31 cellular contexts compared by ENCODE assay signal in genomic region chr15:84881520-84881830, GRCh38. TPM values are rescaled to one million over a fixed set of nuclear protein-coding genes. Genes with fewer than 3 reads are reported as not detected.
"Had no signal": no experiment of that assay in that cellular context is flagged by ENCODE, and none has a peak within 500 bp of the region (broad histone marks: within the 10 kb centered on the region; RNA-seq: fewer than 3 reads in every experiment).

No MANE protein-coding gene starts in this region.

- H3K27ac ChIP-seq: heart right ventricle, left ventricle myocardium inferior, pancreas, right atrium auricular region, spleen, suprapubic skin, thoracic aorta, tibial nerve, uterus had no signal

- H3K36me3 Mint-ChIP-seq: mesothelial cell of epicardium; naive B cell; stimulated activated effector memory CD8-positive, alpha-beta T cell treated with anti-CD3 and anti-CD28 coated beads, Interleukin-12 subunit alpha, Interleukin-12 subunit beta, amount 100 ng/mL, for 72 hours; type B pancreatic cell had no signal

- H3K27me3 ChIP-seq: heart right ventricle, pancreas, right atrium auricular region, spleen, suprapubic skin, tibial nerve, uterus had no signal

- H3K4me1 ChIP-seq: suprapubic skin, tibial nerve, uterus had no signal

- DNase-seq: heart right ventricle; hippocampal formation; left ventricle myocardium inferior; mesendoderm; naive B cell; nucleus accumbens; pancreas; small intestine; spleen; stimulated activated CD4-positive, alpha-beta T cell treated with anti-CD3 and anti-CD28 coated beads, Interleukin-4, amount 100 ng/mL, for 24 hours; stimulated activated naive CD4-positive, alpha-beta T cell; uterus had no signal

- H3K27ac Mint-ChIP-seq: mesothelial cell of epicardium; nephron; stimulated activated effector memory CD8-positive, alpha-beta T cell treated with anti-CD3 and anti-CD28 coated beads, Interleukin-12 subunit alpha, Interleukin-12 subunit beta, amount 100 ng/mL, for 72 hours; stimulated activated naive CD8-positive, alpha-beta T cell treated with anti-CD3 and anti-CD28 coated beads, Interleukin-15, Interleukin-2, amounts not matched to agents 100 ng/mL and 50 ng/mL, for 24 hours; type B pancreatic cell had no signal

- H3K9me3 Mint-ChIP-seq: mesothelial cell of epicardium; naive B cell; nephron; neural crest cell; stimulated activated effector memory CD8-positive, alpha-beta T cell treated with anti-CD3 and anti-CD28 coated beads, Interleukin-12 subunit alpha, Interleukin-12 subunit beta, amount 100 ng/mL, for 72 hours; stimulated activated naive CD8-positive, alpha-beta T cell treated with anti-CD3 and anti-CD28 coated beads, Interleukin-15, Interleukin-2, amounts not matched to agents 100 ng/mL and 50 ng/mL, for 24 hours; type B pancreatic cell had no signal

- H3K36me3 ChIP-seq: heart right ventricle, left ventricle myocardium inferior, pancreas, right atrium auricular region, spleen, suprapubic skin, thoracic aorta, tibial nerve, uterus had no signal

- H3K9me3 ChIP-seq: heart right ventricle, left ventricle myocardium inferior, pancreas, right atrium auricular region, spleen, suprapubic skin, thoracic aorta, tibial nerve, uterus had no signal

- H3K27me3 Mint-ChIP-seq: stimulated activated naive CD8-positive, alpha-beta T cell treated with anti-CD3 and anti-CD28 coated beads, Interleukin-15, Interleukin-2, amounts not matched to agents 100 ng/mL and 50 ng/mL, for 24 hours; type B pancreatic cell had no signal

- ATAC-seq: heart right ventricle; pancreas; sciatic nerve; stimulated activated effector memory CD8-positive, alpha-beta T cell treated with anti-CD3 and anti-CD28 coated beads, Interleukin-12 subunit alpha, Interleukin-12 subunit beta, amount 100 ng/mL, for 72 hours had no signal

- H3K4me3 Mint-ChIP-seq: mesothelial cell of epicardium; naive B cell; nephron; neural crest cell; stimulated activated effector memory CD8-positive, alpha-beta T cell treated with anti-CD3 and anti-CD28 coated beads, Interleukin-12 subunit alpha, Interleukin-12 subunit beta, amount 100 ng/mL, for 72 hours; stimulated activated naive CD8-positive, alpha-beta T cell treated with anti-CD3 and anti-CD28 coated beads, Interleukin-15, Interleukin-2, amounts not matched to agents 100 ng/mL and 50 ng/mL, for 24 hours; type B pancreatic cell had no signal

- H3K4me1 Mint-ChIP-seq: naive B cell; neural crest cell; stimulated activated effector memory CD8-positive, alpha-beta T cell treated with anti-CD3 and anti-CD28 coated beads, Interleukin-12 subunit alpha, Interleukin-12 subunit beta, amount 100 ng/mL, for 72 hours had no signal

- H3K4me3 ChIP-seq: heart right ventricle, left ventricle myocardium inferior, lung, pancreas, right atrium auricular region, spleen, suprapubic skin, thoracic aorta, tibial nerve, uterus had no signal

RNA-seq across cellular contexts. Expression of gene SLC28A1, which starts 3.0 kb away (rescaled TPM):
- total RNA-seq: lower leg skin, mononuclear cell, neural crest cell, osteoblast, pulmonary artery endothelial cell, subcutaneous adipose tissue, suprapubic skin, ureter had no signal
- polyA plus RNA-seq: keratinocyte, lung had no signal
